In genomic region chr5:61257421-61257820, GRCh38 we compare ENCODE assay signal across 28 cellular contexts.
"Had no signal": no experiment of that assay in that cellular context is flagged by ENCODE, and none has a peak within 500 bp of the region (broad histone marks: within the 10 kb centered on the region; RNA-seq: fewer than 3 reads in every experiment).

No MANE protein-coding gene starts in this region.

- H3K27ac Mint-ChIP-seq: activated CD4-positive, alpha-beta memory T cell treated with anti-CD3 and anti-CD28 coated beads, Interleukin-2, amount 10 ng/mL, durations not matched to agents 7 days and 5 days; activated CD4-positive, alpha-beta T cell treated with anti-CD3 and anti-CD28 coated beads, Interleukin-2, amount 10 ng/mL, durations not matched to agents 7 days and 5 days; activated naive CD4-positive, alpha-beta T cell treated with anti-CD3 and anti-CD28 coated beads, Interleukin-2, amount 10 ng/mL, durations not matched to agents 7 days and 5 days; activated naive CD4-positive, alpha-beta T cell treated with anti-CD3 and anti-CD28 coated beads, Interleukin-2, amount 50 U/mL, for 72 hours; activated naive CD8-positive, alpha-beta T cell treated with anti-CD3 and anti-CD28 coated beads, Interleukin-2, amount 10 ng/mL, durations not matched to agents 7 days and 5 days; activated T-cell treated with anti-CD3 and anti-CD28 coated beads, Interleukin-2, amount 50 U/mL, for 24 hours; activated T-cell treated with anti-CD3 and anti-CD28 coated beads, Interleukin-2, amount 50 U/mL, for 72 hours; dendritic cell treated with granulocyte-macrophage colony-stimulating factor and Interleukin-4, amounts not matched to agents 40 ng/mL and 50 ng/mL, for 4 days; endodermal cell; WTC11 had no signal

- H3K27ac ChIP-seq: ascending aorta, brain microvascular endothelial cell, coronary artery, dorsolateral prefrontal cortex, gastroesophageal sphincter had no signal

- H3K9me3 ChIP-seq: ascending aorta, gastroesophageal sphincter had no signal

- H3K27me3 Mint-ChIP-seq: dendritic cell treated with granulocyte-macrophage colony-stimulating factor and Interleukin-4, amounts not matched to agents 40 ng/mL and 50 ng/mL, for 4 days had no signal

- H3K36me3 Mint-ChIP-seq: activated naive CD4-positive, alpha-beta T cell treated with anti-CD3 and anti-CD28 coated beads, Interleukin-2, amount 10 ng/mL, durations not matched to agents 7 days and 5 days; activated naive CD4-positive, alpha-beta T cell treated with anti-CD3 and anti-CD28 coated beads, Interleukin-2, amount 50 U/mL, for 72 hours; activated naive CD8-positive, alpha-beta T cell treated with anti-CD3 and anti-CD28 coated beads, Interleukin-2, amount 10 ng/mL, durations not matched to agents 7 days and 5 days; WTC11 had no signal

- ATAC-seq: activated naive CD4-positive, alpha-beta T cell treated with anti-CD3 and anti-CD28 coated beads, Interleukin-2, amount 50 U/mL, for 72 hours; activated T-cell treated with anti-CD3 and anti-CD28 coated beads, Interleukin-2, amount 50 U/mL, for 72 hours; esophagus mucosa; gastroesophageal sphincter; WTC11 had no signal

- H3K36me3 ChIP-seq: ascending aorta, brain microvascular endothelial cell, gastroesophageal sphincter had no signal

- H3K4me3 Mint-ChIP-seq: activated CD4-positive, alpha-beta memory T cell treated with anti-CD3 and anti-CD28 coated beads, Interleukin-2, amount 10 ng/mL, durations not matched to agents 7 days and 5 days; activated CD4-positive, alpha-beta T cell treated with anti-CD3 and anti-CD28 coated beads, Interleukin-2, amount 10 ng/mL, durations not matched to agents 7 days and 5 days; activated naive CD4-positive, alpha-beta T cell treated with anti-CD3 and anti-CD28 coated beads, Interleukin-2, amount 10 ng/mL, durations not matched to agents 7 days and 5 days; activated naive CD8-positive, alpha-beta T cell treated with anti-CD3 and anti-CD28 coated beads, Interleukin-2, amount 10 ng/mL, durations not matched to agents 7 days and 5 days; activated T-cell treated with anti-CD3 and anti-CD28 coated beads, Interleukin-2, amount 50 U/mL, for 24 hours; activated T-cell treated with anti-CD3 and anti-CD28 coated beads, Interleukin-2, amount 50 U/mL, for 72 hours; central memory CD8-positive, alpha-beta T cell; dendritic cell treated with granulocyte-macrophage colony-stimulating factor and Interleukin-4, amounts not matched to agents 40 ng/mL and 50 ng/mL, for 4 days; endodermal cell; WTC11 had no signal

- H3K4me1 Mint-ChIP-seq: activated CD4-positive, alpha-beta memory T cell treated with anti-CD3 and anti-CD28 coated beads, Interleukin-2, amount 10 ng/mL, durations not matched to agents 7 days and 5 days; activated CD4-positive, alpha-beta T cell treated with anti-CD3 and anti-CD28 coated beads, Interleukin-2, amount 10 ng/mL, durations not matched to agents 7 days and 5 days; activated naive CD4-positive, alpha-beta T cell treated with anti-CD3 and anti-CD28 coated beads, Interleukin-2, amount 10 ng/mL, durations not matched to agents 7 days and 5 days; activated naive CD8-positive, alpha-beta T cell treated with anti-CD3 and anti-CD28 coated beads, Interleukin-2, amount 10 ng/mL, durations not matched to agents 7 days and 5 days; central memory CD8-positive, alpha-beta T cell; endodermal cell; WTC11 had no signal

- H3K27me3 ChIP-seq: ascending aorta, brain microvascular endothelial cell, dorsolateral prefrontal cortex, gastroesophageal sphincter had no signal

- DNase-seq: activated CD4-positive, alpha-beta memory T cell treated with anti-CD3 and anti-CD28 coated beads, Interleukin-2, amount 10 ng/mL, durations not matched to agents 7 days and 5 days; activated CD4-positive, alpha-beta T cell treated with anti-CD3 and anti-CD28 coated beads for 1 hour; activated CD4-positive, alpha-beta T cell treated with anti-CD3 and anti-CD28 coated beads for 4 hours; activated CD4-positive, alpha-beta T cell treated with anti-CD3 and anti-CD28 coated beads, Interleukin-2, amount 10 ng/mL, durations not matched to agents 7 days and 5 days; activated CD4-positive, alpha-beta T cell treated with anti-CD3 and anti-CD28 coated beads, Interleukin-2, amount 50 U/mL, for 4 hours; activated CD8-positive, alpha-beta memory T cell treated with anti-CD3 and anti-CD28 coated beads, Interleukin-2, amount 50 U/mL, for 48 hours; activated gamma-delta T cell; activated naive CD4-positive, alpha-beta T cell; activated naive CD4-positive, alpha-beta T cell treated with anti-CD3 and anti-CD28 coated beads, Interleukin-2, amount 10 ng/mL, durations not matched to agents 7 days and 5 days; activated naive CD8-positive, alpha-beta T cell treated with anti-CD3 and anti-CD28 coated beads, Interleukin-2, amount 10 ng/mL, durations not matched to agents 7 days and 5 days; activated T-cell treated with anti-CD3 and anti-CD28 coated beads for 4 hours; activated T-cell treated with anti-CD3 and anti-CD28 coated beads, Interleukin-2, amount 50 U/mL, for 24 hours; activated T-cell treated with anti-CD3 and anti-CD28 coated beads, Interleukin-2, amount 50 U/mL, for 72 hours; brain microvascular endothelial cell; dorsolateral prefrontal cortex; effector memory CD4-positive, alpha-beta T cell; endodermal cell; foreskin melanocyte; T-helper 1 cell; T-helper 2 cell had no signal

- H3K4me1 ChIP-seq: ascending aorta, gastroesophageal sphincter had no signal

- H3K4me3 ChIP-seq: ascending aorta, coronary artery, dorsolateral prefrontal cortex, gastroesophageal sphincter had no signal
